ENCODE assay signal across 12 cellular contexts in the genomic region with DNA sequence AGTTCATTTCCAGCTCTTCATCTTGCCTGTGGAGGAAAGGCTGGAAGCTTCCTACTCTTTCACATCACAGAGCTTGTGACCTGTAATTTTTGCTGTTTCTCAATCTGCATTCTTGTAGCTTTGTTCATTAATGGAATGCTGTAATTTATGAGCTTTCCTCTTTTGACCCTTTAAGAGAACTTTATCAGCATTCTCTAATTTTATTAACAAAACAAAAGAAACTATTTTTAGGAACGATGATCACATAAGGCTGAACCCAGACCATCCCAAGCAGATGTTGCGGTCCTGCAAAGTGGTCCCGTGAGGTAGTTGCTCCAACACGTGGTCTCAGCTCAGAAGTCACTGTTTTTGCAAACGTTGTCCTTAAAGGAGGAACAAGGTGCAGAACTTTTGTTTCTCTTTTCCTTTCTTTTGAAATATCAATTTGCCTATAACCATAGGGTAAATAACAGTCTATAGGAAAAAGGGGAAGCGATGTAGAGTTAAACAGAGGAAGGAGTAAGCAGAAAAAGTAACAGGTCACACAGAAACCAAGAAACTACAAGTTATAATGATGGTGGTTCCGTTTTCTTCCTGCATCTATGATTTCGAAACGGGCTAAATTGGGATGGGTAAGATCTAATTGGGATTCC.
DNase-seq lines count a peak whose midpoint lies in the region; ATAC-seq, FAIRE-seq and TF ChIP-seq lines count a peak whose summit lies in the region.
"Had no signal": no experiment of that assay in that cellular context is flagged by ENCODE, and none has a peak within 500 bp of the region (broad histone marks: within the 10 kb centered on the region; RNA-seq: fewer than 3 reads in every experiment).

No MANE protein-coding gene starts in this region.

- CTCF ChIA-PET in activated CD4-positive, alpha-beta T cell treated with anti-CD3 and anti-CD28 coated beads for 36 hours (lab: Charles Lee), result interaction anchor here (0.7 kb wide), 1 partner anchor 8 kb away, joined by 3 read pairs; no protein-coding TSS in a partner anchor

- WGBS in pancreas, 2 donors, result 71 to 76% methylated on average over 9 of the region's 9 CpGs

- H3K27me3 ChIP-seq in RWPE2 (ENCODE audit: insufficient read depth, poor library complexity, severe bottlenecking) (no peaks in the 10 kb centered on the region), pancreas (no peaks in the 10 kb centered on the region), lower lobe of right lung (ENCODE audit: low read depth) (no peaks in the 10 kb centered on the region)
- H3K27me3 ChIP-seq: right lobe of liver, upper lobe of left lung had no signal

- intact Hi-C loops in pancreas (cut with DNase I), result loop anchor here in 1 of 3 donors (10.0 kb wide), 1 partner anchor 300 kb away; a partner anchor contains a TSS
- intact Hi-C loops in activated CD4-positive, alpha-beta T cell treated with anti-CD3 and anti-CD28 coated beads for 36 hours (cut with DNase I, micrococcal nuclease), result no loop called here
- intact Hi-C loops in lower lobe of right lung (cut with DNase I), result no loop called here

- DNase-seq in RWPE2 (ENCODE audit: low spot score) (no peak), pancreas (no peak), lower lobe of right lung (no peak), OCI-M2 (lab: John Stamatoyannopoulos, UW; ENCODE audit: unreplicated experiment) (no peak)
- DNase-seq in activated CD4-positive, alpha-beta T cell treated with anti-CD3 and anti-CD28 coated beads for 36 hours, result no peak
- DNase-seq: activated T-cell treated with anti-CD3 and anti-CD28 coated beads, Interleukin-2, amount 50 U/mL, for 4 hours; NCI-H2171 treated with DMSO at 0.1 percent for 48 hours; right lobe of liver; upper lobe of left lung had no signal

- FAIRE-seq in pancreas (lab: Jason Lieb, UNC), result no peak

- TF ChIP-seq CTCF in RWPE2 (IDR thresholded peaks at IDR 0.05; ENCODE audit: poor library complexity, severe bottlenecking), result no peak
- no peak for TF ChIP-seq CTCF in pancreas (IDR thresholded peaks at IDR 0.05)
- TF ChIP-seq CTCF in lower lobe of right lung (IDR thresholded peaks at IDR 0.05), result no peak

- H3K4me1 Mint-ChIP-seq in activated CD4-positive, alpha-beta T cell treated with anti-CD3 and anti-CD28 coated beads for 36 hours, result no peaks in the 10 kb centered on the region

- peak; percentile 68 for ATAC-seq in GM18867 (IDR thresholded peaks at IDR 0.05; ENCODE audit: unreplicated experiment)
- peak; percentile 65 for ATAC-seq in HG02885 (IDR thresholded peaks at IDR 0.05; ENCODE audit: poor library complexity, unreplicated experiment)
- ATAC-seq in RWPE2 (ENCODE audit: low read depth), result peak; percentile 41; the same call in 1 of the 3 replicates
- ATAC-seq in pancreas, result peak in 3 of 4 donors; percentile 35 to 52 (median 46)
- no peak for ATAC-seq in activated CD4-positive, alpha-beta T cell treated with anti-CD3 and anti-CD28 coated beads for 36 hours
- no peak for ATAC-seq in HG02981 (IDR thresholded peaks at IDR 0.05; ENCODE audit: unreplicated experiment)
- ATAC-seq in lower lobe of right lung, result no peak
- ATAC-seq: activated T-cell treated with anti-CD3 and anti-CD28 coated beads, Interleukin-2, amount 50 U/mL, for 4 hours had no signal

- no peak overlapping the region for H3K27ac Mint-ChIP-seq in activated CD4-positive, alpha-beta T cell treated with anti-CD3 and anti-CD28 coated beads for 36 hours

- no peak overlapping the region for H3K4me3 Mint-ChIP-seq in activated CD4-positive, alpha-beta T cell treated with anti-CD3 and anti-CD28 coated beads for 36 hours
- H3K4me3 Mint-ChIP-seq: activated T-cell treated with anti-CD3 and anti-CD28 coated beads, Interleukin-2, amount 50 U/mL, for 4 hours had no signal

- no peaks in the 10 kb centered on the region for H3K9me3 Mint-ChIP-seq in activated CD4-positive, alpha-beta T cell treated with anti-CD3 and anti-CD28 coated beads for 36 hours (ENCODE audit: low read depth)
- H3K9me3 Mint-ChIP-seq: activated T-cell treated with anti-CD3 and anti-CD28 coated beads, Interleukin-2, amount 50 U/mL, for 4 hours had no signal

- H3K9me3 ChIP-seq in RWPE2 (ENCODE audit: severe bottlenecking) (no peaks in the 10 kb centered on the region), pancreas (no peaks in the 10 kb centered on the region), lower lobe of right lung (no peaks in the 10 kb centered on the region)
- H3K9me3 ChIP-seq: right lobe of liver, upper lobe of left lung had no signal

- POLR2A ChIA-PET in activated CD4-positive, alpha-beta T cell treated with anti-CD3 and anti-CD28 coated beads for 36 hours (lab: Charles Lee), result no interaction called here

- no peaks in the 10 kb centered on the region for H3K36me3 ChIP-seq in RWPE2 (ENCODE audit: low read depth)
- no peaks in the 10 kb centered on the region for H3K36me3 ChIP-seq in pancreas
- H3K36me3 ChIP-seq in lower lobe of right lung, result no peaks in the 10 kb centered on the region
- H3K36me3 ChIP-seq: right lobe of liver, upper lobe of left lung had no signal

- H3K4me1 ChIP-seq in RWPE2 (ENCODE audit: insufficient read depth, poor library complexity, severe bottlenecking) (peaks cover 16% of the 10 kb centered on the region), pancreas (peaks cover 0 to 9% (median 6%) of the 10 kb centered on the region in 3 donors), lower lobe of right lung (peaks cover 23% of the 10 kb centered on the region)
- H3K4me1 ChIP-seq: right lobe of liver had no signal

- no peak overlapping the region for H3K4me3 ChIP-seq in RWPE2 (ENCODE audit: severe bottlenecking)
- H3K4me3 ChIP-seq in pancreas, result no peak overlapping the region
- no peak overlapping the region for H3K4me3 ChIP-seq in lower lobe of right lung
- H3K4me3 ChIP-seq: right lobe of liver, upper lobe of left lung had no signal

- H3K36me3 Mint-ChIP-seq in activated CD4-positive, alpha-beta T cell treated with anti-CD3 and anti-CD28 coated beads for 36 hours (ENCODE audit: low read depth), result no peaks in the 10 kb centered on the region

- peaks cover 7% of the 10 kb centered on the region for H3K27me3 Mint-ChIP-seq in activated CD4-positive, alpha-beta T cell treated with anti-CD3 and anti-CD28 coated beads for 36 hours

- no peak overlapping the region for H3K27ac ChIP-seq in RWPE2 (ENCODE audit: poor library complexity, severe bottlenecking)
- peak overlapping the region in 1 of 4 donors; percentile 38 for H3K27ac ChIP-seq in pancreas
- H3K27ac ChIP-seq in lower lobe of right lung, result no peak overlapping the region
- H3K27ac ChIP-seq: right lobe of liver had no signal

Comparison
In these comparisons a context has a peak if more than half of its experiments do, and no peak if none do; other contexts are left out.
1. ATAC-seq: peak in GM18867 (single experiment), HG02885 (single experiment), RWPE2 (single experiment) and pancreas (3 of 4); none in activated CD4-positive, alpha-beta T cell treated with anti-CD3 and anti-CD28 coated beads for 36 hours (single experiment), HG02981 (single experiment) and lower lobe of right lung (0 of 2).